Comparison of ENCODE assay signal across 24 cellular contexts in genomic region chr1:147077081-147077480, GRCh38.
DNase-seq lines count a peak whose midpoint lies in the region; FAIRE-seq and TF ChIP-seq lines count a peak whose summit lies in the region.
"Had no signal": no experiment of that assay in that cellular context is flagged by ENCODE, and none has a peak within 500 bp of the region (broad histone marks: within the 10 kb centered on the region; RNA-seq: fewer than 3 reads in every experiment).

No MANE protein-coding gene starts in this region.

- peak; percentile 48 for DNase-seq in kidney
- DNase-seq in retina, result peak; percentile 24
- no peak for DNase-seq in smooth muscle cell (lab: John Stamatoyannopoulos, UW; ENCODE audit: unreplicated experiment)
- DNase-seq in mesendoderm, result no peak
- DNase-seq in stimulated activated naive CD4-positive, alpha-beta T cell (lab: John Stamatoyannopoulos, UW), result no peak
- no peak for DNase-seq in HuH-7.5 (ENCODE audit: low spot score)
- DNase-seq: CD4-positive, alpha-beta T cell; CD8-positive, alpha-beta memory T cell; DMS 273 treated with DMSO at 0.1 percent for 48 hours; DMS79; EL; GDM1; GM23248; HCEC 1CT had no signal

- peak overlapping the region; percentile 64 for H3K27ac ChIP-seq in C4-2B
- H3K27ac ChIP-seq in kidney (ENCODE audit: low read depth in 2 of 2, low read length in 2 of 2), result no peak overlapping the region
- no peak overlapping the region for H3K27ac ChIP-seq in smooth muscle cell (ENCODE audit: low read depth)
- H3K27ac ChIP-seq in mesendoderm (ENCODE audit: low read depth, low read length), result no peak overlapping the region
- H3K27ac ChIP-seq: 22Rv1, BLaER1, GM23248 had no signal

- H4K5ac ChIP-seq in mesendoderm (ENCODE audit: low read length), result no peak overlapping the region

- H3F3A ChIP-seq in smooth muscle cell (ENCODE audit: low read depth), result no peaks in the 10 kb centered on the region

- H3K36me3 ChIP-seq in kidney (ENCODE audit: control insufficient read depth in 1 of 2, insufficient read depth in 2 of 2, low read length in 2 of 2), result no peaks in the 10 kb centered on the region
- H3K36me3 ChIP-seq in smooth muscle cell (ENCODE audit: low read depth), result no peaks in the 10 kb centered on the region
- no peaks in the 10 kb centered on the region for H3K36me3 ChIP-seq in mesendoderm (ENCODE audit: control insufficient read depth, insufficient read depth, low read length)
- H3K36me3 ChIP-seq: BLaER1 had no signal

- H3K36me3 Mint-ChIP-seq in IgD-negative memory B cell, result peaks cover 1% of the 10 kb centered on the region

- no peaks in the 10 kb centered on the region for H3K9me3 ChIP-seq in kidney (ENCODE audit: control insufficient read depth in 1 of 2, low read length in 2 of 2)
- H3K9me3 ChIP-seq in smooth muscle cell (replicated peaks; ENCODE audit: low read depth), result no peaks in the 10 kb centered on the region

- H3K79me1 ChIP-seq in mesendoderm (ENCODE audit: low read length), result no peaks in the 10 kb centered on the region

- H3K4me3 ChIP-seq in kidney (ENCODE audit: low read length in 2 of 2), result no peak overlapping the region
- no peak overlapping the region for H3K4me3 ChIP-seq in smooth muscle cell
- H3K4me3 ChIP-seq in mesendoderm (ENCODE audit: low read length), result no peak overlapping the region
- H3K4me3 ChIP-seq: BLaER1, GM23248 had no signal

- H2BK15ac ChIP-seq in mesendoderm (replicated peaks; ENCODE audit: low read depth), result no peak overlapping the region

- no peak overlapping the region for H2AFZ ChIP-seq in smooth muscle cell (ENCODE audit: low read depth)
- H2AFZ ChIP-seq: GM23248 had no signal

- H2BK5ac ChIP-seq in mesendoderm (ENCODE audit: low read length), result no peak overlapping the region

- TF ChIP-seq CTCF in C4-2B (conservative IDR thresholded peaks at IDR 0.05), result no peak
- TF ChIP-seq CTCF in kidney (IDR thresholded peaks at IDR 0.05; ENCODE audit: borderline replicate concordance, extremely low read depth, insufficient read depth), result no peak
- no peak for TF ChIP-seq CTCF in smooth muscle cell (IDR thresholded peaks at IDR 0.05; ENCODE audit: borderline replicate concordance, insufficient read depth, poor library complexity, severe bottlenecking)

- H3K27me3 ChIP-seq in smooth muscle cell (ENCODE audit: low read depth), result peaks cover 18% of the 10 kb centered on the region
- H3K27me3 ChIP-seq in mesendoderm (ENCODE audit: insufficient read depth, low read length, poor library complexity), result peaks cover 73% of the 10 kb centered on the region

- H3K4ac ChIP-seq in mesendoderm (ENCODE audit: low read depth, low read length), result no peak overlapping the region

- FAIRE-seq in kidney (lab: Jason Lieb, UNC), result no peak
- FAIRE-seq: A204.1, D721Med, GM12891, GM18507, H54 had no signal

- H3K18ac ChIP-seq in mesendoderm (ENCODE audit: low read length), result no peak overlapping the region

- H4K20me1 ChIP-seq in smooth muscle cell (ENCODE audit: low read depth), result no peaks in the 10 kb centered on the region
- H4K20me1 ChIP-seq: BLaER1 had no signal

- no peak overlapping the region for H3K23ac ChIP-seq in mesendoderm (ENCODE audit: low read length)

- peak overlapping the region in 2 of 3 donors; percentile 22 to 59 for H3K27ac Mint-ChIP-seq in IgD-negative memory B cell
- H3K27ac Mint-ChIP-seq: CD14-positive monocyte; CD4-positive, alpha-beta T cell had no signal

- 95% methylated on average over 28 of the region's 28 CpGs for WGBS in smooth muscle cell (ENCODE audit: low lambda C conversion rate)
- WGBS in mesendoderm (ENCODE audit: extremely low coverage, insufficient coverage, low lambda C conversion rate), result no CpG with 5 or more reads among the region's 28 CpGs

- H3K56ac ChIP-seq in mesendoderm (ENCODE audit: low read length), result no peak overlapping the region

- H3K27me3 Mint-ChIP-seq in IgD-negative memory B cell, result peaks cover 68% of the 10 kb centered on the region

- H4K8ac ChIP-seq in mesendoderm (ENCODE audit: low read depth, low read length), result no peak overlapping the region

- no peak overlapping the region for H3K4me2 ChIP-seq in smooth muscle cell
- H3K4me2 ChIP-seq in mesendoderm (ENCODE audit: low read length), result no peak overlapping the region
- H3K4me2 ChIP-seq: BLaER1 had no signal

- intact Hi-C loops in kidney (cut with DNase I), result no loop called here

- H3K9ac ChIP-seq in kidney (ENCODE audit: low read length in 2 of 2), result no peak overlapping the region
- H3K9ac ChIP-seq in smooth muscle cell (ENCODE audit: low read depth), result no peak overlapping the region
- no peak overlapping the region for H3K9ac ChIP-seq in mesendoderm (ENCODE audit: low read length)
- H3K9ac ChIP-seq: BLaER1, GM23248 had no signal

- no peak overlapping the region for H2BK120ac ChIP-seq in mesendoderm (ENCODE audit: low read depth, low read length)

- H2AK5ac ChIP-seq in mesendoderm (ENCODE audit: low read length), result no peak overlapping the region

- H3K9me3 Mint-ChIP-seq in IgD-negative memory B cell, result peaks cover 0 to 6% (median 0%) of the 10 kb centered on the region in 3 donors
- H3K9me3 Mint-ChIP-seq: CD4-positive, alpha-beta T cell had no signal

- H3K4me1 Mint-ChIP-seq in IgD-negative memory B cell, result peaks cover 24 to 31% (median 24%) of the 10 kb centered on the region in 3 donors

- no peak overlapping the region for H3K4me3 Mint-ChIP-seq in IgD-negative memory B cell

- no peaks in the 10 kb centered on the region for H3K79me2 ChIP-seq in smooth muscle cell (ENCODE audit: low read depth)
- no peaks in the 10 kb centered on the region for H3K79me2 ChIP-seq in mesendoderm (ENCODE audit: control insufficient read depth, insufficient read depth, low read length)

- H3K4me1 ChIP-seq in kidney (ENCODE audit: control insufficient read depth in 1 of 2, insufficient read depth in 1 of 2, low read depth in 1 of 2, low read length in 2 of 2), result peaks cover 0 to 3% of the 10 kb centered on the region in 2 donors
- no peaks in the 10 kb centered on the region for H3K4me1 ChIP-seq in smooth muscle cell (ENCODE audit: low read depth)
- no peaks in the 10 kb centered on the region for H3K4me1 ChIP-seq in mesendoderm (ENCODE audit: control insufficient read depth, low read depth, low read length)
- H3K4me1 ChIP-seq: BLaER1 had no signal

Comparison
In these comparisons a context has a peak if more than half of its experiments do, and no peak if none do; other contexts are left out.
1. DNase-seq: peak in kidney (single experiment) and retina (single experiment); none in smooth muscle cell (single experiment), mesendoderm (single experiment), stimulated activated naive CD4-positive, alpha-beta T cell (0 of 6) and HuH-7.5 (single experiment).